In genomic region chr1:101071470-101071886, GRCh38 we compare ENCODE assay signal across 16 cellular contexts. TPM values are rescaled to one million over a fixed set of nuclear protein-coding genes. Genes with fewer than 3 reads are reported as not detected.
DNase-seq lines count a peak whose midpoint lies in the region; ATAC-seq and TF ChIP-seq lines count a peak whose summit lies in the region.
"Had no signal": no experiment of that assay in that cellular context is flagged by ENCODE, and none has a peak within 500 bp of the region (broad histone marks: within the 10 kb centered on the region; RNA-seq: fewer than 3 reads in every experiment).

No MANE protein-coding gene starts in this region.

- H3K36me3 Mint-ChIP-seq in naive thymus-derived CD8-positive, alpha-beta T cell = peaks cover 5 to 22% (median 8%) of the 10 kb centered on the region in 3 donors
- peaks cover 5% of the 10 kb centered on the region for H3K36me3 Mint-ChIP-seq in activated T-helper 17 cell treated with anti-CD3 and anti-CD28 coated beads, Interleukin-2, amount 50 U/mL, for 72 hours (ENCODE audit: low read depth)
- H3K36me3 Mint-ChIP-seq: stimulated activated memory B cell treated with anti-CD40 and anti-IgM and Interleukin-4, amounts not matched to agents 10 μg/mL and 1 μg/mL and 100 μg/mL, for 72 hours had no signal

- ATAC-seq in naive thymus-derived CD8-positive, alpha-beta T cell = no peak
- no peak for ATAC-seq in activated T-helper 17 cell treated with anti-CD3 and anti-CD28 coated beads, Interleukin-2, amount 50 U/mL, for 72 hours (replicated peaks)
- ATAC-seq: stimulated activated memory B cell treated with anti-CD40 and anti-IgM and Interleukin-4, amounts not matched to agents 10 μg/mL and 1 μg/mL and 100 μg/mL, for 72 hours had no signal

- POLR2A ChIA-PET in naive thymus-derived CD8-positive, alpha-beta T cell (lab: Charles Lee) = interaction anchor here (0.9 kb wide), 1 partner anchor 166 kb away, joined by 4 read pairs; the partner anchor contains the start of gene S1PR1

- TF ChIP-seq CTCF in choroid plexus epithelial cell (conservative IDR thresholded peaks at IDR 0.05; ENCODE audit: low read depth, low read length) = no peak

- no peak overlapping the region for H3K4me3 ChIP-seq in choroid plexus epithelial cell (ENCODE audit: low read depth, low read length)
- H3K4me3 ChIP-seq: ascending aorta, lung, SK-N-MC, upper lobe of left lung had no signal

- no peaks in the 10 kb centered on the region for H3K27me3 Mint-ChIP-seq in naive thymus-derived CD8-positive, alpha-beta T cell
- H3K27me3 Mint-ChIP-seq in activated T-helper 17 cell treated with anti-CD3 and anti-CD28 coated beads, Interleukin-2, amount 50 U/mL, for 72 hours = no peaks in the 10 kb centered on the region
- H3K27me3 Mint-ChIP-seq: stimulated activated memory B cell treated with anti-CD40 and anti-IgM and Interleukin-4, amounts not matched to agents 10 μg/mL and 1 μg/mL and 100 μg/mL, for 72 hours had no signal

- DNase-seq in DMS79 (lab: John Stamatoyannopoulos, UW) = peak; percentile 85
- peak; percentile 76 for DNase-seq in NCI-H2107 treated with DMSO at 0.1 percent for 48 hours (lab: John Stamatoyannopoulos, UW; ENCODE audit: unreplicated experiment)
- DNase-seq in choroid plexus epithelial cell (ENCODE audit: low read depth) = peak; percentile 25
- no peak for DNase-seq in naive thymus-derived CD8-positive, alpha-beta T cell
- no peak for DNase-seq in HuH-7.5 (ENCODE audit: low spot score)
- DNase-seq in NOMO-1 treated with DMSO at 0.1 percent for 48 hours (lab: John Stamatoyannopoulos, UW; ENCODE audit: unreplicated experiment) = no peak
- DNase-seq: BE2C, DMS 273 treated with DMSO at 0.1 percent for 48 hours, foreskin fibroblast, NCI-H2171, upper lobe of left lung had no signal

- peak overlapping the region in 1 of 10 donors; percentile 34 for H3K4me3 Mint-ChIP-seq in naive thymus-derived CD8-positive, alpha-beta T cell
- H3K4me3 Mint-ChIP-seq in activated T-helper 17 cell treated with anti-CD3 and anti-CD28 coated beads, Interleukin-2, amount 50 U/mL, for 72 hours = no peak overlapping the region
- H3K4me3 Mint-ChIP-seq: stimulated activated memory B cell treated with anti-CD40 and anti-IgM and Interleukin-4, amounts not matched to agents 10 μg/mL and 1 μg/mL and 100 μg/mL, for 72 hours had no signal

- peak overlapping the region in 6 of 10 donors; percentile 7 to 85 (median 52) for H3K27ac Mint-ChIP-seq in naive thymus-derived CD8-positive, alpha-beta T cell
- H3K27ac Mint-ChIP-seq in activated T-helper 17 cell treated with anti-CD3 and anti-CD28 coated beads, Interleukin-2, amount 50 U/mL, for 72 hours = no peak overlapping the region
- H3K27ac Mint-ChIP-seq: stimulated activated memory B cell treated with anti-CD40 and anti-IgM and Interleukin-4, amounts not matched to agents 10 μg/mL and 1 μg/mL and 100 μg/mL, for 72 hours had no signal

- peaks cover 20 to 55% (median 49%) of the 10 kb centered on the region in 4 donors for H3K4me1 Mint-ChIP-seq in naive thymus-derived CD8-positive, alpha-beta T cell
- H3K4me1 Mint-ChIP-seq in activated T-helper 17 cell treated with anti-CD3 and anti-CD28 coated beads, Interleukin-2, amount 50 U/mL, for 72 hours = peaks cover 2% of the 10 kb centered on the region

- H3K9me3 Mint-ChIP-seq in naive thymus-derived CD8-positive, alpha-beta T cell = peaks cover 0 to 3% (median 0%) of the 10 kb centered on the region in 9 donors
- H3K9me3 Mint-ChIP-seq in activated T-helper 17 cell treated with anti-CD3 and anti-CD28 coated beads, Interleukin-2, amount 50 U/mL, for 72 hours = no peaks in the 10 kb centered on the region
- H3K9me3 Mint-ChIP-seq: stimulated activated memory B cell treated with anti-CD40 and anti-IgM and Interleukin-4, amounts not matched to agents 10 μg/mL and 1 μg/mL and 100 μg/mL, for 72 hours had no signal

RNA-seq across cellular contexts. Expression of gene DPH5, which starts 45.9 kb away (rescaled TPM):
- total RNA-seq in naive thymus-derived CD8-positive, alpha-beta T cell = 10 to 100 TPM; 60.5 to 64.7 TPM
- 10 to 100 TPM; 41.8 to 62.4 (median 59.9) TPM for polyA plus RNA-seq in naive thymus-derived CD8-positive, alpha-beta T cell
- total RNA-seq in activated T-helper 17 cell treated with anti-CD3 and anti-CD28 coated beads, Interleukin-2, amount 50 U/mL, for 72 hours = 10 to 100 TPM; 18.4 to 42.8 TPM

Comparison
In these comparisons a context has a peak if more than half of its experiments do, and no peak if none do; other contexts are left out.
1. DNase-seq: peak in DMS79 (single experiment), NCI-H2107 treated with DMSO at 0.1 percent for 48 hours (single experiment) and choroid plexus epithelial cell (single experiment); none in naive thymus-derived CD8-positive, alpha-beta T cell (0 of 10), HuH-7.5 (single experiment) and NOMO-1 treated with DMSO at 0.1 percent for 48 hours (single experiment).